27 cellular contexts compared by ENCODE assay signal in the genomic region with DNA sequence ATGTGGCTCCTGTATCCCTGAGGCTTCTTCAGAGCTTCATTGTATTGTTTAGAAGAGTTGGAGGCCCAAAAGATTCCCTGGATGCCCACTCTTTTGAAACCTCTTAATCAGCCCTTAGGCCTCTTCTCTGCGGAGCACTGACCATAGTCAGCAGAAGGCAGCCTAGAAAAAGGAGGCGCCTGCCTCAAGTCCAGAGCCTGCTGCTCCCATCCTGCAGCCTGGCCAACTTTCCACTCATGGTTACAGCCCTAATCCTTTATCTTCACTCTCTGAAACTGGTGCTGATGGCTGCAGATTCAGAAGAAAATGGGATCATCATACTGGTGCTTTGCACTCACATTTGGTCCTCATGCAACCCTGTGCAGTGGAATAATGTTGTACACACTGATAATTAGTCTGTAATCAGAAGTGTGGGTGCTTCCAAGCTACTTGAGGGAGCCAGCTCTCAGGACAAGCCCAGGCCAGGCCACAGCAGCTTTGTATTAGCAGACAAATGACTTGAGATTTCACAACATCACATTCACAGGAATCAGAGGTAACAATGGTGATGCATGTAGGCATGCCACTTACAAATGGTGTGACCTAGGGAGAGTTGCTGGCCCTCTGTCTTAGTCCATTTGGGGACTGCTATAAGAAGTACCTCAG.
"Had no signal": no experiment of that assay in that cellular context is flagged by ENCODE, and none has a peak within 500 bp of the region (broad histone marks: within the 10 kb centered on the region; RNA-seq: fewer than 3 reads in every experiment).

No MANE protein-coding gene starts in this region.

- H3K4me2 ChIP-seq: KMS-11 had no signal

- ATAC-seq: activated CD8-positive, alpha-beta T cell treated with anti-CD3 and anti-CD28 coated beads for 36 hours; PC-3 had no signal

- H3K4me3 Mint-ChIP-seq: activated CD4-positive, alpha-beta T cell treated with anti-CD3 and anti-CD28 coated beads, Interleukin-2, amount 10 ng/mL, durations not matched to agents 24 days and 14 days; activated CD8-positive, alpha-beta T cell treated with anti-CD3 and anti-CD28 coated beads for 36 hours; activated naive CD4-positive, alpha-beta T cell treated with anti-CD3 and anti-CD28 coated beads, Interleukin-2, amount 10 ng/mL, durations not matched to agents 7 days and 5 days; activated naive CD8-positive, alpha-beta T cell; activated T-cell treated with anti-CD3 and anti-CD28 coated beads, Interleukin-2, amount 50 U/mL, for 24 hours had no signal

- H3K9me3 ChIP-seq: ascending aorta, Peyer's patch had no signal

- H3K27ac ChIP-seq: ascending aorta, KMS-11, Peyer's patch, WERI-Rb-1 had no signal

- H3K27ac Mint-ChIP-seq: activated CD4-positive, alpha-beta T cell treated with anti-CD3 and anti-CD28 coated beads, Interleukin-2, amount 10 ng/mL, durations not matched to agents 24 days and 14 days; activated CD8-positive, alpha-beta T cell treated with anti-CD3 and anti-CD28 coated beads for 36 hours; activated naive CD4-positive, alpha-beta T cell treated with anti-CD3 and anti-CD28 coated beads, Interleukin-2, amount 10 ng/mL, durations not matched to agents 7 days and 5 days; activated naive CD8-positive, alpha-beta T cell; activated T-cell treated with anti-CD3 and anti-CD28 coated beads, Interleukin-2, amount 50 U/mL, for 24 hours had no signal

- H3K4me1 ChIP-seq: Peyer's patch had no signal

- H3K36me3 Mint-ChIP-seq: activated naive CD4-positive, alpha-beta T cell treated with anti-CD3 and anti-CD28 coated beads, Interleukin-2, amount 10 ng/mL, durations not matched to agents 7 days and 5 days; activated naive CD8-positive, alpha-beta T cell had no signal

- H3K4me3 ChIP-seq: ascending aorta, Peyer's patch had no signal

- H3K27me3 ChIP-seq: ascending aorta, Peyer's patch had no signal

- H3K9ac ChIP-seq: KMS-11 had no signal

- H3K36me3 ChIP-seq: ascending aorta, Peyer's patch, WERI-Rb-1 had no signal

- H3K27me3 Mint-ChIP-seq: activated CD4-positive, alpha-beta T cell treated with anti-CD3 and anti-CD28 coated beads, Interleukin-2, amount 10 ng/mL, durations not matched to agents 24 days and 14 days; activated CD8-positive, alpha-beta T cell treated with anti-CD3 and anti-CD28 coated beads for 36 hours; activated naive CD4-positive, alpha-beta T cell treated with anti-CD3 and anti-CD28 coated beads, Interleukin-2, amount 10 ng/mL, durations not matched to agents 7 days and 5 days; activated naive CD8-positive, alpha-beta T cell; activated T-cell treated with anti-CD3 and anti-CD28 coated beads, Interleukin-2, amount 50 U/mL, for 24 hours had no signal

- H3K4me1 Mint-ChIP-seq: activated CD4-positive, alpha-beta T cell treated with anti-CD3 and anti-CD28 coated beads, Interleukin-2, amount 10 ng/mL, durations not matched to agents 24 days and 14 days; activated naive CD4-positive, alpha-beta T cell treated with anti-CD3 and anti-CD28 coated beads, Interleukin-2, amount 10 ng/mL, durations not matched to agents 7 days and 5 days had no signal

- DNase-seq: activated CD4-positive, alpha-beta T cell treated with anti-CD3 and anti-CD28 coated beads, Interleukin-2, amount 10 ng/mL, durations not matched to agents 24 days and 14 days; activated CD4-positive, alpha-beta T cell treated with anti-CD3 and anti-CD28 coated beads, Interleukin-2, amount 50 U/mL, for 4 hours; activated CD4-positive, CD25-positive, alpha-beta regulatory T cell; activated CD8-positive, alpha-beta T cell treated with anti-CD3 and anti-CD28 coated beads for 36 hours; activated gamma-delta T cell treated with Interleukin-2 at 50 U/mL for 16 hours; activated naive CD4-positive, alpha-beta T cell treated with anti-CD3 and anti-CD28 coated beads, Interleukin-2, amount 10 ng/mL, durations not matched to agents 7 days and 5 days; activated T-cell treated with anti-CD3 and anti-CD28 coated beads, Interleukin-2, amount 50 U/mL, for 24 hours; amniotic stem cell; NCI-H1092 treated with DMSO at 0.1 percent for 48 hours; NCI-H1417; NCI-H146; NCI-H187; NCI-H2029 treated with DMSO at 0.1 percent for 48 hours; NCI-H2107; NCI-H2171; NCI-H510A; NCI-H526; NCI-H748 treated with DMSO at 0.1 percent for 48 hours; NK-92 treated with Interleukin-12 subunit alpha and Interleukin-12 subunit beta, amount 100 ng/mL, for 24 hours; PC-3; Peyer's patch; RPMI8226; T1000; WERI-Rb-1 had no signal
